ENCODE assay signal across 23 cellular contexts in genomic region chr20:33578510-33578909, GRCh38.
DNase-seq lines count a peak whose midpoint lies in the region; ATAC-seq and TF ChIP-seq lines count a peak whose summit lies in the region.
"Had no signal": no experiment of that assay in that cellular context is flagged by ENCODE, and none has a peak within 500 bp of the region (broad histone marks: within the 10 kb centered on the region; RNA-seq: fewer than 3 reads in every experiment).

No MANE protein-coding gene starts in this region.

- no peaks in the 10 kb centered on the region for H3K79me2 ChIP-seq in fibroblast of lung (ENCODE audit: control insufficient read depth, insufficient read depth, low read length)

- ATAC-seq in Right ventricle myocardium superior (ENCODE audit: poor library complexity), result peak; percentile 21
- ATAC-seq in right cardiac atrium, result no peak
- ATAC-seq in HG03097 (IDR thresholded peaks at IDR 0.05; ENCODE audit: low FRiP score, unreplicated experiment), result no peak
- ATAC-seq: heart right ventricle; stimulated activated naive CD8-positive, alpha-beta T cell treated with anti-CD3 and anti-CD28 coated beads, Interleukin-15, amount 100 ng/mL, for 72 hours; T-cell had no signal

- H3K9me3 ChIP-seq in right cardiac atrium (ENCODE audit: control insufficient read depth, low read length) (no peaks in the 10 kb centered on the region), fibroblast of lung (ENCODE audit: control insufficient read depth, insufficient read depth, low read depth, low read length) (no peaks in the 10 kb centered on the region)
- H3K9me3 ChIP-seq: heart right ventricle, ovary, sigmoid colon had no signal

- no peaks in the 10 kb centered on the region for H3K4me1 ChIP-seq in right cardiac atrium (ENCODE audit: control insufficient read depth, insufficient read depth, low read length)
- H3K4me1 ChIP-seq in fibroblast of lung (ENCODE audit: control insufficient read depth, extremely low read depth, insufficient read depth, low read length), result peaks cover 2% of the 10 kb centered on the region

- no peaks in the 10 kb centered on the region for H4K20me1 ChIP-seq in fibroblast of lung (ENCODE audit: control insufficient read depth, extremely low read depth, insufficient read depth, low read length)

- intact Hi-C loops in Right ventricle myocardium superior (cut with DNase I), result no loop called here
- intact Hi-C loops in right cardiac atrium (cut with DNase I), result no loop called here

- H3K27me3 ChIP-seq in right cardiac atrium (ENCODE audit: control insufficient read depth, insufficient read depth), result no peaks in the 10 kb centered on the region
- H3K27me3 ChIP-seq in fibroblast of lung (ENCODE audit: control insufficient read depth, insufficient read depth, low read length), result no peaks in the 10 kb centered on the region
- H3K27me3 ChIP-seq: heart right ventricle, ovary, sigmoid colon had no signal

- H3K9ac ChIP-seq in fibroblast of lung (ENCODE audit: insufficient read depth, low read length), result no peak overlapping the region

- no peak overlapping the region for H2AFZ ChIP-seq in fibroblast of lung (ENCODE audit: low read length)

- no peaks in the 10 kb centered on the region for H3K36me3 ChIP-seq in fibroblast of lung (ENCODE audit: control insufficient read depth, insufficient read depth, low read length)
- H3K36me3 ChIP-seq: heart right ventricle, ovary, sigmoid colon had no signal

- no peak overlapping the region for H3K4me2 ChIP-seq in fibroblast of lung (ENCODE audit: extremely low read depth, insufficient read depth, low read length)

- H3K4me3 ChIP-seq in right cardiac atrium (ENCODE audit: low read length), result no peak overlapping the region
- H3K4me3 ChIP-seq in fibroblast of lung (replicated peaks in 1 of 4; ENCODE audit: control extremely low read depth in 1 of 4, insufficient read depth in 1 of 4, low read depth in 3 of 4, low read length in 4 of 4), result no peak overlapping the region
- H3K4me3 ChIP-seq: heart right ventricle, ovary, sigmoid colon had no signal

- 59% methylated on average over 1 of the region's 1 CpG for WGBS in right cardiac atrium

- TF ChIP-seq CTCF in fibroblast of lung (conservative IDR thresholded peaks at IDR 0.05 in 1 of 2, IDR thresholded peaks at IDR 0.05 in 1 of 2; ENCODE audit: low read depth in 1 of 2, low read length in 2 of 2), result no peak

- DNase-seq in Right ventricle myocardium superior (no peak), right cardiac atrium (no peak), RPMI7951 (ENCODE audit: low read depth) (peak; percentile 84), fibroblast of lung (ENCODE audit: low read depth in 2 of 2) (peak; percentile 39 to 58), substantia nigra (lab: John Stamatoyannopoulos, UW) (peak in 1 of 49 donors; percentile 8), NCI-H526 (lab: John Stamatoyannopoulos, UW) (no peak), NOMO-1 treated with DMSO at 0.1 percent for 48 hours (lab: John Stamatoyannopoulos, UW; ENCODE audit: unreplicated experiment) (no peak)
- DNase-seq: ACHN; activated naive CD4-positive, alpha-beta T cell treated with anti-CD3 and anti-CD28 coated beads for 36 hours; activated T-cell treated with anti-CD3 and anti-CD28 coated beads, Interleukin-2, amount 50 U/mL, for 1 hour; COR-L47; KG1; mammary epithelial cell; NCI-H2107; NCI-H82; ovary; sigmoid colon; stimulated activated CD4-positive, alpha-beta T cell treated with anti-CD3 and anti-CD28 coated beads, Interleukin-1b, Interleukin-23, amount 100 ng/mL, for 48 hours; stimulated activated naive CD8-positive, alpha-beta T cell treated with anti-CD3 and anti-CD28 coated beads, Interleukin-15, amount 100 ng/mL, for 72 hours; T-cell had no signal

- no peak overlapping the region for H3K27ac ChIP-seq in right cardiac atrium (ENCODE audit: low read length)
- no peak overlapping the region for H3K27ac ChIP-seq in fibroblast of lung (ENCODE audit: insufficient read depth, low read length)
- peak overlapping the region; percentile 19 for H3K27ac ChIP-seq in substantia nigra (ENCODE audit: low read depth, low read length, poor library complexity, severe bottlenecking)
- H3K27ac ChIP-seq: epithelial cell of prostate, heart right ventricle, ovary, sigmoid colon had no signal

Comparison
In these comparisons a context has a peak if more than half of its experiments do, and no peak if none do; other contexts are left out.
1. DNase-seq: peak in RPMI7951 (single experiment) and fibroblast of lung (2 of 2); none in Right ventricle myocardium superior (single experiment), right cardiac atrium (0 of 3), NCI-H526 (0 of 2) and NOMO-1 treated with DMSO at 0.1 percent for 48 hours (single experiment).